Comparison of ENCODE assay signal across 19 cellular contexts in genomic region chr15:95416576-95416975, GRCh38.
A peak's percentile ranks its signal among the peaks of the same experiment; 100 is the strongest.
DNase-seq lines count a peak whose midpoint lies in the region; ATAC-seq and TF ChIP-seq lines count a peak whose summit lies in the region.
"Had no signal": no experiment of that assay in that cellular context is flagged by ENCODE, and none has a peak within 500 bp of the region (broad histone marks: within the 10 kb centered on the region; RNA-seq: fewer than 3 reads in every experiment).

No MANE protein-coding gene starts in this region.

- H3K9me3 ChIP-seq in heart left ventricle = peaks cover 0 to 2% (median 0%) of the 10 kb centered on the region in 12 donors
- H3K9me3 ChIP-seq in neuronal stem cell (replicated peaks in 1 of 2; ENCODE audit: control insufficient read depth in 2 of 2, insufficient read depth in 1 of 2, low read depth in 1 of 2, low read length in 2 of 2) = peaks cover 0 to 14% of the 10 kb centered on the region in 2 donors
- no peaks in the 10 kb centered on the region for H3K9me3 ChIP-seq in vagina
- H3K9me3 ChIP-seq: HAP-1 had no signal

- H3K27me3 ChIP-seq in heart left ventricle (no peaks in the 10 kb centered on the region), neuronal stem cell (ENCODE audit: control insufficient read depth in 3 of 3, insufficient read depth in 3 of 3, low read depth in 1 of 3, low read length in 3 of 3) (no peaks in the 10 kb centered on the region), vagina (no peaks in the 10 kb centered on the region)
- H3K27me3 ChIP-seq: MG63 had no signal

- no peak overlapping the region for H2BK5ac ChIP-seq in neuronal stem cell (ENCODE audit: low read length)

- H2BK15ac ChIP-seq in neuronal stem cell (ENCODE audit: low read length) = no peak overlapping the region

- no peak overlapping the region for H3K4ac ChIP-seq in neuronal stem cell (ENCODE audit: low read length)

- H3K27ac ChIP-seq in heart left ventricle = peak overlapping the region in 7 of 12 donors; percentile 10 to 51 (median 27)
- H3K27ac ChIP-seq in neuronal stem cell (replicated peaks; ENCODE audit: low read length) = no peak overlapping the region
- H3K27ac ChIP-seq in vagina = peak overlapping the region; percentile 68

- no peak overlapping the region for H4K91ac ChIP-seq in neuronal stem cell (ENCODE audit: low read depth, low read length, poor library complexity)

- DNase-seq in heart left ventricle (no peak), left cardiac atrium (no peak), fibroblast of gingiva (ENCODE audit: low read depth) (peak; percentile 9), neuronal stem cell (ENCODE audit: low spot score) (no peak), vagina (ENCODE audit: extremely low spot score in 2 of 2) (no peak), NCI-H1105 treated with DMSO at 0.1 percent for 48 hours (lab: John Stamatoyannopoulos, UW) (no peak), DMS53 treated with DMSO at 0.1 percent for 48 hours (lab: John Stamatoyannopoulos, UW; ENCODE audit: unreplicated experiment) (no peak), HCEC 1CT (no peak)
- DNase-seq: 8988T, GDM1, Karpas-422, MG63, NCI-H1048, NCI-H1436 treated with DMSO at 0.1 percent for 48 hours, NCI-H2029, NCI-H345, NCI-H524 treated with DMSO at 0.1 percent for 48 hours had no signal

- no peak overlapping the region for H3K14ac ChIP-seq in neuronal stem cell (ENCODE audit: low read length)

- no peak overlapping the region for H2BK120ac ChIP-seq in neuronal stem cell (ENCODE audit: low read depth, low read length)

- ATAC-seq in heart left ventricle (no peak), left cardiac atrium (no peak)
- ATAC-seq: Panc1 had no signal

- H4K8ac ChIP-seq in neuronal stem cell (ENCODE audit: low read depth, low read length) = no peak overlapping the region

- H3K9ac ChIP-seq in neuronal stem cell (ENCODE audit: low read depth, low read length, poor library complexity) = no peak overlapping the region

- H3K4me2 ChIP-seq in neuronal stem cell (ENCODE audit: insufficient read depth, low read length, poor library complexity, severe bottlenecking) = no peak overlapping the region

- peak overlapping the region; percentile 46 for H2AFZ ChIP-seq in neuronal stem cell (ENCODE audit: low read length)

- intact Hi-C loops in heart left ventricle (cut with DNase I) (no loop called here), left cardiac atrium (cut with DNase I) (no loop called here), vagina (cut with DNase I) (loop anchor here (10.0 kb wide), 1 partner anchor 92 kb away; no protein-coding TSS in a partner anchor)

- peaks cover 0 to 7% (median 0%) of the 10 kb centered on the region in 12 donors for H3K4me1 ChIP-seq in heart left ventricle
- H3K4me1 ChIP-seq in neuronal stem cell (ENCODE audit: control insufficient read depth in 2 of 2, insufficient read depth in 1 of 2, low read depth in 1 of 2, low read length in 2 of 2) = no peaks in the 10 kb centered on the region
- peaks cover 14% of the 10 kb centered on the region for H3K4me1 ChIP-seq in vagina
- H3K4me1 ChIP-seq: HAP-1 had no signal

- no peaks in the 10 kb centered on the region for H3K36me3 ChIP-seq in heart left ventricle
- no peaks in the 10 kb centered on the region for H3K36me3 ChIP-seq in neuronal stem cell (replicated peaks in 1 of 2; ENCODE audit: control insufficient read depth in 2 of 2, insufficient read depth in 2 of 2, low read length in 2 of 2)
- H3K36me3 ChIP-seq in vagina = no peaks in the 10 kb centered on the region
- H3K36me3 ChIP-seq: HAP-1, MG63 had no signal

- H2BK12ac ChIP-seq in neuronal stem cell (ENCODE audit: low read length) = no peak overlapping the region

- H3K18ac ChIP-seq in neuronal stem cell (ENCODE audit: low read length) = no peak overlapping the region

- no peak for TF ChIP-seq POLR2A in heart left ventricle (IDR thresholded peaks at IDR 0.05)
- no peak for TF ChIP-seq POLR2A in vagina (IDR thresholded peaks at IDR 0.05)

- WGBS in heart left ventricle, 4 donors = 51 to 62% (median 56%) methylated on average over 3 of the region's 3 CpGs
- WGBS in neuronal stem cell (ENCODE audit: extremely low coverage in 2 of 2, insufficient read length in 2 of 2, insufficient replicate concordance in 1 of 2), 2 donors = no CpG with 5 or more reads among the region's 3 CpGs

- H2AK5ac ChIP-seq in neuronal stem cell (ENCODE audit: low read depth, low read length) = no peak overlapping the region

- no peaks in the 10 kb centered on the region for H3K79me1 ChIP-seq in neuronal stem cell (ENCODE audit: low read depth, low read length)

- no peak overlapping the region for H3K23ac ChIP-seq in neuronal stem cell (ENCODE audit: low read depth, low read length, poor library complexity)

- TF ChIP-seq CTCF in heart left ventricle (IDR thresholded peaks at IDR 0.05) (no peak), vagina (IDR thresholded peaks at IDR 0.05) (no peak)

- no peak overlapping the region for H3K4me3 ChIP-seq in heart left ventricle
- H3K4me3 ChIP-seq in neuronal stem cell (ENCODE audit: low read length in 2 of 2) = no peak overlapping the region
- H3K4me3 ChIP-seq in vagina = no peak overlapping the region
- H3K4me3 ChIP-seq: HAP-1, MG63 had no signal
